In genomic region chr12:103884316-103884715, GRCh38 we compare ENCODE assay signal across 9 cellular contexts. TPM values are rescaled to one million over a fixed set of nuclear protein-coding genes. Genes with fewer than 3 reads are reported as not detected.
A peak's percentile ranks its signal among the peaks of the same experiment; 100 is the strongest.
DNase-seq lines count a peak whose midpoint lies in the region; ATAC-seq, FAIRE-seq and TF ChIP-seq lines count a peak whose summit lies in the region.
"Had no signal": no experiment of that assay in that cellular context is flagged by ENCODE, and none has a peak within 500 bp of the region (broad histone marks: within the 10 kb centered on the region; RNA-seq: fewer than 3 reads in every experiment).

No MANE protein-coding gene starts in this region.

- 44% methylated on average over 4 of the region's 4 CpGs for WGBS in A549 (ENCODE audit: missing lambda C conversion rate)

- ATAC-seq in A549 = peak in 1 of 2 experiments; percentile 51; a peak in 2 of 6 replicates
- ATAC-seq in HG03521 (IDR thresholded peaks at IDR 0.05; ENCODE audit: unreplicated experiment) = no peak
- no peak for ATAC-seq in Right ventricle myocardium inferior

- CTCF ChIA-PET in A549 (lab: Yijun Ruan, JAX) = interaction anchor here (0.8 to 2.2 kb wide), 14 partner anchors 8 to 232 kb away, joined by 3 to 15 read pairs (median 4); no protein-coding TSS in a partner anchor

- H3K27ac Mint-ChIP-seq in activated naive CD4-positive, alpha-beta T cell treated with anti-CD3 and anti-CD28 coated beads, Interleukin-2, amount 50 U/mL, for 24 hours = peak overlapping the region; percentile 68

- no peak for TF ChIP-seq POLR2A in A549 (IDR thresholded peaks at IDR 0.05; ENCODE audit: low read length)

- no peak for TF ChIP-seq EP300 in A549 (IDR thresholded peaks at IDR 0.05)

- peaks cover 10% of the 10 kb centered on the region for H3K4me1 Mint-ChIP-seq in activated naive CD4-positive, alpha-beta T cell treated with anti-CD3 and anti-CD28 coated beads, Interleukin-2, amount 50 U/mL, for 24 hours

- POLR2A ChIA-PET in A549 (lab: Yijun Ruan, JAX) = no interaction called here

- DNase-seq in A549 (ENCODE audit: low read depth in 1 of 2, low spot score in 1 of 2) (peak in 1 of 2 experiments; percentile 62), G401 (ENCODE audit: low spot score) (peak; percentile 21), NCI-H2196 (lab: John Stamatoyannopoulos, UW; ENCODE audit: unreplicated experiment) (peak; percentile 29), kidney tubule cell (ENCODE audit: low spot score) (peak; percentile 20), kidney glomerular epithelial cell (lab: John Stamatoyannopoulos, UW) (no peak), Right ventricle myocardium inferior (ENCODE audit: missing footprints) (no peak)

- FAIRE-seq in A549 (lab: Jason Lieb, UNC) = peak; percentile 49

- in situ Hi-C loops in G401 (cut with HindIII; ENCODE audit: low sequenced_read_pairs) = no loop called here

- H3K4me3 Mint-ChIP-seq in activated naive CD4-positive, alpha-beta T cell treated with anti-CD3 and anti-CD28 coated beads, Interleukin-2, amount 50 U/mL, for 24 hours = no peak overlapping the region

- no peaks in the 10 kb centered on the region for H3K9me3 ChIP-seq in A549

- no peaks in the 10 kb centered on the region for H3K9me3 Mint-ChIP-seq in activated naive CD4-positive, alpha-beta T cell treated with anti-CD3 and anti-CD28 coated beads, Interleukin-2, amount 50 U/mL, for 24 hours

- peak; percentile 58 for TF ChIP-seq CTCF in A549 (IDR thresholded peaks at IDR 0.05)

- H3K36me3 Mint-ChIP-seq in activated naive CD4-positive, alpha-beta T cell treated with anti-CD3 and anti-CD28 coated beads, Interleukin-2, amount 50 U/mL, for 24 hours = no peaks in the 10 kb centered on the region

- no peak overlapping the region for H3K27ac ChIP-seq in A549
- H3K27ac ChIP-seq: epithelial cell of prostate had no signal

- H3K4me2 ChIP-seq in A549 = no peak overlapping the region

- TF ChIP-seq RAD21 in A549 (conservative IDR thresholded peaks at IDR 0.05 in 1 of 2, IDR thresholded peaks at IDR 0.05 in 1 of 2) = peak; percentile 71 to 80

- H3K4me3 ChIP-seq in A549 = no peak overlapping the region

- peaks cover 15% of the 10 kb centered on the region; the same call in 2 of the 3 replicates for H3K4me1 ChIP-seq in A549

- no peaks in the 10 kb centered on the region for H3K27me3 Mint-ChIP-seq in activated naive CD4-positive, alpha-beta T cell treated with anti-CD3 and anti-CD28 coated beads, Interleukin-2, amount 50 U/mL, for 24 hours

- intact Hi-C loops in Right ventricle myocardium inferior (cut with DNase I) = no loop called here

TF ChIP-seq in A549, 52 proteins besides CTCF, POLR2A, EP300 and RAD21:
- TF ChIP-seq TP53 (CRISPR knock-in tag; IDR thresholded peaks at IDR 0.05) (no peak), MYC (IDR thresholded peaks at IDR 0.05; ENCODE audit: borderline replicate concordance, low read length) (no peak), ZFP36 (IDR thresholded peaks at IDR 0.05; ENCODE audit: borderline replicate concordance, partially characterized antibody) (no peak), SMC3 (IDR thresholded peaks at IDR 0.05) (peak; percentile 54)
TF ChIP-seq in A549: peak in this region for 1.

RNA-seq across cellular contexts. Expression of gene NT5DC3, which starts 43.3 kb away (rescaled TPM):
- 5.2 and 8.8 TPM in 2 replicates for polyA plus RNA-seq in A549 (2011; rRNA removed)
- 4.1 and 5.4 TPM in 2 replicates for polyA plus RNA-seq in A549 (2012; cell fraction: cytosol; rRNA removed)
- 11.6 and 21.4 TPM in 2 replicates for polyA plus RNA-seq in A549 (2012; cell fraction: nucleus; rRNA removed)
- polyA plus RNA-seq in A549 (2017; fragmentation: RNase III; extraction: RNeasy Plus Mini Kit Qiagen cat#74134 plus additional on column Dnase treatment) = 5.6 to 6.7 TPM (median 6.3 TPM) in 3 replicates
- 9.8 and 13.0 TPM in 2 replicates for polyA minus RNA-seq in A549 (2011; rRNA and poly(A)+ RNA removed)
- 4.9 and 7.6 TPM in 2 replicates for total RNA-seq in G401 (2014; rRNA removed; shearing (Covaris generic))
- 3.1 TPM for total RNA-seq in Right ventricle myocardium inferior

RNA-seq across cellular contexts. Expression of gene HSP90B1, which starts 45.9 kb away (rescaled TPM):
- polyA plus RNA-seq in A549 (2011; rRNA removed) (694 and 915 TPM in 2 replicates), A549 (2017; fragmentation: RNase III; extraction: RNeasy Plus Mini Kit Qiagen cat#74134 plus additional on column Dnase treatment) (619 to 636 TPM (median 624 TPM) in 3 replicates)
- polyA plus RNA-seq in A549 (2012; cell fraction: cytosol; rRNA removed) = 190 and 248 TPM in 2 replicates
- 169 and 264 TPM in 2 replicates for polyA plus RNA-seq in A549 (2012; cell fraction: nucleus; rRNA removed)
- 128 and 141 TPM in 2 replicates for polyA minus RNA-seq in A549 (2011; rRNA and poly(A)+ RNA removed)
- total RNA-seq in G401 (2014; rRNA removed; shearing (Covaris generic)) = 308 and 400 TPM in 2 replicates
- total RNA-seq in Right ventricle myocardium inferior = 402 TPM

Comparison
In these comparisons a context has a peak if more than half of its experiments do, and no peak if none do; other contexts are left out.
1. DNase-seq: peak in G401 (single experiment), NCI-H2196 (single experiment) and kidney tubule cell (single experiment); none in kidney glomerular epithelial cell (single experiment) and Right ventricle myocardium inferior (single experiment).